9 cellular contexts compared by ENCODE assay signal in genomic region chr2:101717041-101717817, GRCh38. TPM values are rescaled to one million over a fixed set of nuclear protein-coding genes. Genes with fewer than 3 reads are reported as not detected.
DNase-seq lines count a peak whose midpoint lies in the region; ATAC-seq and TF ChIP-seq lines count a peak whose summit lies in the region.
"Had no signal": no experiment of that assay in that cellular context is flagged by ENCODE, and none has a peak within 500 bp of the region (broad histone marks: within the 10 kb centered on the region; RNA-seq: fewer than 3 reads in every experiment).

No MANE protein-coding gene starts in this region.

- H3K9me3 Mint-ChIP-seq in T-helper 2 cell treated with Interferon-gamma antibody and Interleukin-4, amounts not matched to agents 5 μg/mL and 100 μg/mL, for 36 hours, result no peaks in the 10 kb centered on the region

- ATAC-seq in GM19043 (IDR thresholded peaks at IDR 0.05; ENCODE audit: low read depth, unreplicated experiment) (peak; percentile 67), HG02840 (IDR thresholded peaks at IDR 0.05; ENCODE audit: low FRiP score, unreplicated experiment) (peak; percentile 64)

- intact Hi-C loops in spleen (cut with DNase I; ENCODE audit: low total_unique reads) (no loop called here), posterior cingulate gyrus (cut with DNase I) (no loop called here)

- TF ChIP-seq POLR2A in spleen (IDR thresholded peaks at IDR 0.05), result no peak

- H3K4me3 ChIP-seq in spleen, result peak overlapping the region in 1 of 8 donors; percentile 40
- H3K4me3 ChIP-seq: skin epidermis had no signal

- peak overlapping the region; percentile 64 to 92 (median 82) for H3K27ac ChIP-seq in spleen

- H3K27ac Mint-ChIP-seq in T-helper 2 cell treated with Interferon-gamma antibody and Interleukin-4, amounts not matched to agents 5 μg/mL and 100 μg/mL, for 36 hours, result peak overlapping the region; percentile 91

- peaks cover 31 to 100% (median 95%) of the 10 kb centered on the region in 6 donors for H3K4me1 ChIP-seq in spleen

- no peaks in the 10 kb centered on the region for H3K9me3 ChIP-seq in spleen

- H3K4me3 Mint-ChIP-seq in T-helper 2 cell treated with Interferon-gamma antibody and Interleukin-4, amounts not matched to agents 5 μg/mL and 100 μg/mL, for 36 hours, result peak overlapping the region; percentile 78

- H3K4me1 Mint-ChIP-seq in T-helper 2 cell treated with Interferon-gamma antibody and Interleukin-4, amounts not matched to agents 5 μg/mL and 100 μg/mL, for 36 hours (ENCODE audit: low read depth), result peaks cover 52% of the 10 kb centered on the region

- peaks cover 34% of the 10 kb centered on the region for H3K36me3 Mint-ChIP-seq in T-helper 2 cell treated with Interferon-gamma antibody and Interleukin-4, amounts not matched to agents 5 μg/mL and 100 μg/mL, for 36 hours (ENCODE audit: low read depth)

- H3K36me3 ChIP-seq in spleen, result no peaks in the 10 kb centered on the region

- DNase-seq in T-helper 2 cell treated with Interferon-gamma antibody and Interleukin-4, amounts not matched to agents 5 μg/mL and 100 μg/mL, for 36 hours (ENCODE audit: low spot score), result no peak
- DNase-seq in spleen, result peak; percentile 88
- DNase-seq in GF-D8 (lab: John Stamatoyannopoulos, UW), result no peak
- DNase-seq in effector CD4-positive, alpha-beta T cell, result no peak
- no peak for DNase-seq in NCI-H2029 (lab: John Stamatoyannopoulos, UW)
- DNase-seq in posterior cingulate gyrus, result no peak

- no peaks in the 10 kb centered on the region for H3K27me3 ChIP-seq in spleen (replicated peaks in 1 of 7)

- H3K27me3 Mint-ChIP-seq in T-helper 2 cell treated with Interferon-gamma antibody and Interleukin-4, amounts not matched to agents 5 μg/mL and 100 μg/mL, for 36 hours (ENCODE audit: low read depth), result no peaks in the 10 kb centered on the region

- TF ChIP-seq CTCF in spleen (IDR thresholded peaks at IDR 0.05 in 8 of 11, conservative IDR thresholded peaks at IDR 0.05 in 3 of 11), result no peak

- 45 to 62% (median 52%) methylated on average over 9 of the region's 9 CpGs for WGBS in spleen, 5 donors

RNA-seq across cellular contexts. Expression of gene MAP4K4, which starts 19.7 kb away (rescaled TPM):
- 100 to 1,000 TPM in 1 of 7 donors, 10 to 100 TPM in 6; 69.5 to 108 (median 73.1) TPM for total RNA-seq in spleen
- polyA plus RNA-seq in spleen, result 10 to 100 TPM; 16.7 to 19.0 (median 17.3) TPM
